1 cellular context compared by ENCODE assay signal in the genomic region with DNA sequence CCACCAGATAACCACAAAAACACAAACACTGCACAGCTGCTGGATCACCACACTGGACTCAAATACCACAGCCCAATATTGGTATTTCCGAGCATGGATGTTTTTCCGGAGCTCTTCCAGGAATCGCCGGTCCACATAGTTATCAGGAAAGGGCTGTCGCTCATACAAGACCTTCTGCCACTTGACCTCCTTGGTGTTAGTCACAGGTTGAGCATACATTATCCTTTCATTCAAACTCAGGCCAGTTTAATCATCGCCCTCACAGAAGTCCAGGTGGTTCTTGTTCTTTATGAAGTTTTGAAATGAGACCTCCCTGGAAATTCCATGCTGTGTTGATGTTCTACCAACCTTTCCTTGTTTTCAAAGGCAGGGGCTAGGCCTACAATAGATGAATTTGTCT.
TF ChIP-seq lines count a peak whose summit lies in the region.

No MANE protein-coding gene starts in this region.

TF ChIP-seq in endothelial cell of umbilical vein, 7 proteins besides CTCF, POLR2A, EP300 and RAD21:
- TF ChIP-seq EZH2 (IDR thresholded peaks at IDR 0.05; ENCODE audit: borderline replicate concordance, low read depth, low read length, severe bottlenecking) (no peak), FOS (IDR thresholded peaks at IDR 0.05; ENCODE audit: borderline replicate concordance, insufficient read depth, low read length) (no peak), MYC (IDR thresholded peaks at IDR 0.05; ENCODE audit: low read depth, low read length) (no peak), POLR2AphosphoS5 (IDR thresholded peaks at IDR 0.05; ENCODE audit: insufficient read depth, low read depth, low read length) (no peak), GATA2 (IDR thresholded peaks at IDR 0.05; ENCODE audit: insufficient read depth, insufficient read length, low read depth, low read length) (no peak), JUN (IDR thresholded peaks at IDR 0.05; ENCODE audit: borderline replicate concordance, insufficient read depth, insufficient read length, low read depth) (no peak)
- TF ChIP-seq, protein P1, sequence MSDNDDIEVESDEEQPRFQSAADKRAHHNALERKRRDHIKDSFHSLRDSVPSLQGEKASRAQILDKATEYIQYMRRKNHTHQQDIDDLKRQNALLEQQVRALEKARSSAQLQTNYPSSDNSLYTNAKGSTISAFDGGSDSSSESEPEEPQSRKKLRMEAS (IDR thresholded peaks at IDR 0.05; ENCODE audit: insufficient read depth, insufficient read length): no peak
